Comparison of ENCODE assay signal across 25 cellular contexts in the genomic region with DNA sequence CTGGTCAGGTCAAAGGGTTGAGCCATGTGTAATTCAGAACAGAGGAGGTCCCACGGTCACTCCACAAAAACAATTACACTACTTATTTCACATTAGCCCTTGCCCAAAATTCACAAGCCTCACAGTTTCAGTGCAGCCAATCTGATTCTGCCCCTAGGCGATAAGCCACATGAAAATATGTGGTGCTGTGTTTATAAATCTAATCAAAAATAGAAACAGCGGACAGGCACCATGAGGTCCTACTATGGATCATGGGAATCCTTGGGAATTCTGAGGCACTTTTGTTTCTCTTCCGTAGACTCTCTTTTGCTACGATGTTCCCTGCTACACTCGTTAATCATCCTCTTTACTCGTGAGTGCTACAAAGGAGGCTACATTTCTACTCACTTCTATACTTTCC.
"Had no signal": no experiment of that assay in that cellular context is flagged by ENCODE, and none has a peak within 500 bp of the region (broad histone marks: within the 10 kb centered on the region; RNA-seq: fewer than 3 reads in every experiment).

No MANE protein-coding gene starts in this region.

- ATAC-seq: effector memory CD8-positive, alpha-beta T cell; foreskin keratinocyte; left cardiac atrium; lower lobe of right lung; psoas muscle; sciatic nerve; stimulated activated memory B cell treated with anti-CD40 and anti-IgM and Interleukin-4, amounts not matched to agents 10 μg/mL and 1 μg/mL and 100 μg/mL, for 72 hours had no signal

- H3K4me3 Mint-ChIP-seq: central memory CD8-positive, alpha-beta T cell; effector memory CD8-positive, alpha-beta T cell; memory B cell; naive B cell; stimulated activated memory B cell treated with anti-CD40 and anti-IgM and Interleukin-4, amounts not matched to agents 10 μg/mL and 1 μg/mL and 100 μg/mL, for 72 hours; stimulated activated naive CD8-positive, alpha-beta T cell treated with anti-CD3 and anti-CD28 coated beads, Interleukin-15, Interleukin-2, amounts not matched to agents 100 ng/mL and 50 ng/mL, for 24 hours had no signal

- DNase-seq: cortex of kidney; effector memory CD8-positive, alpha-beta T cell; erythroblast; foreskin keratinocyte; head of caudate nucleus; kidney; left cardiac atrium; left ventricle myocardium inferior; lower lobe of right lung; midbrain; naive B cell; occipital lobe; psoas muscle; spleen; stimulated activated CD4-positive, alpha-beta T cell treated with anti-CD3 and anti-CD28 coated beads, Interleukin-15, amount 100 ng/mL, for 24 hours; stimulated activated CD4-positive, alpha-beta T cell treated with anti-CD3 and anti-CD28 coated beads, Interleukin-1b, Interleukin-23, amount 100 ng/mL, for 48 hours; stimulated activated CD4-positive, alpha-beta T cell treated with anti-CD3 and anti-CD28 coated beads, Interleukin-4, amount 100 ng/mL, for 24 hours; transverse colon had no signal

- H3K4me1 ChIP-seq: left ventricle myocardium inferior, lower lobe of right lung, psoas muscle, spleen, transverse colon had no signal

- H3K4me1 Mint-ChIP-seq: central memory CD8-positive, alpha-beta T cell; memory B cell; naive B cell; stimulated activated memory B cell treated with anti-CD40 and anti-IgM and Interleukin-4, amounts not matched to agents 10 μg/mL and 1 μg/mL and 100 μg/mL, for 72 hours had no signal

- H3K27me3 Mint-ChIP-seq: central memory CD8-positive, alpha-beta T cell; effector memory CD8-positive, alpha-beta T cell; memory B cell; naive B cell; stimulated activated memory B cell treated with anti-CD40 and anti-IgM and Interleukin-4, amounts not matched to agents 10 μg/mL and 1 μg/mL and 100 μg/mL, for 72 hours; stimulated activated naive CD8-positive, alpha-beta T cell treated with anti-CD3 and anti-CD28 coated beads, Interleukin-15, Interleukin-2, amounts not matched to agents 100 ng/mL and 50 ng/mL, for 24 hours had no signal

- H3K79me2 ChIP-seq: hepatocyte had no signal

- H3K27me3 ChIP-seq: foreskin keratinocyte, hepatocyte, spleen, transverse colon had no signal

- H3K36me3 ChIP-seq: left ventricle myocardium inferior, lower lobe of right lung, spleen, thoracic aorta, transverse colon had no signal

- H3K27ac ChIP-seq: foreskin keratinocyte, hepatocyte, left ventricle myocardium inferior, lower lobe of right lung, psoas muscle, spleen, thoracic aorta, transverse colon had no signal

- H3K9me3 Mint-ChIP-seq: stimulated activated naive CD8-positive, alpha-beta T cell treated with anti-CD3 and anti-CD28 coated beads, Interleukin-15, Interleukin-2, amounts not matched to agents 100 ng/mL and 50 ng/mL, for 24 hours had no signal

- H2AFZ ChIP-seq: hepatocyte had no signal

- H3K4me3 ChIP-seq: hepatocyte, left ventricle myocardium inferior, lower lobe of right lung, psoas muscle, spleen, thoracic aorta, transverse colon had no signal

- H3K9me3 ChIP-seq: left ventricle myocardium inferior, lower lobe of right lung, psoas muscle, thoracic aorta, transverse colon had no signal

- H3K36me3 Mint-ChIP-seq: memory B cell; naive B cell; stimulated activated memory B cell treated with anti-CD40 and anti-IgM and Interleukin-4, amounts not matched to agents 10 μg/mL and 1 μg/mL and 100 μg/mL, for 72 hours had no signal

- H3K27ac Mint-ChIP-seq: effector memory CD8-positive, alpha-beta T cell; memory B cell; naive B cell; stimulated activated memory B cell treated with anti-CD40 and anti-IgM and Interleukin-4, amounts not matched to agents 10 μg/mL and 1 μg/mL and 100 μg/mL, for 72 hours; stimulated activated naive CD8-positive, alpha-beta T cell treated with anti-CD3 and anti-CD28 coated beads, Interleukin-15, Interleukin-2, amounts not matched to agents 100 ng/mL and 50 ng/mL, for 24 hours had no signal

- H3K4me2 ChIP-seq: hepatocyte had no signal
